ENCODE assay signal across 22 cellular contexts in genomic region chr1:32888134-32888533, GRCh38. TPM values are rescaled to one million over a fixed set of nuclear protein-coding genes. Genes with fewer than 3 reads are reported as not detected.
DNase-seq lines count a peak whose midpoint lies in the region; ATAC-seq and TF ChIP-seq lines count a peak whose summit lies in the region.
"Had no signal": no experiment of that assay in that cellular context is flagged by ENCODE, and none has a peak within 500 bp of the region (broad histone marks: within the 10 kb centered on the region; RNA-seq: fewer than 3 reads in every experiment).

No MANE protein-coding gene starts in this region.

- H3K4me1 ChIP-seq in right atrium auricular region (peaks cover 0 to 16% of the 10 kb centered on the region in 2 donors), osteoblast (ENCODE audit: insufficient read depth, low read length) (no peaks in the 10 kb centered on the region), aorta (ENCODE audit: control insufficient read depth in 1 of 2, insufficient read depth in 2 of 2, low read length in 2 of 2) (no peaks in the 10 kb centered on the region), suprapubic skin (peaks cover 23% of the 10 kb centered on the region)
- H3K4me1 ChIP-seq: Caco-2 had no signal

- no peaks in the 10 kb centered on the region for H3K79me2 ChIP-seq in osteoblast (ENCODE audit: insufficient read depth, low read length)

- no peak for TF ChIP-seq EP300 in suprapubic skin (IDR thresholded peaks at IDR 0.05)

- H4K20me1 ChIP-seq in osteoblast (ENCODE audit: insufficient read depth, low read length), result peaks cover 4% of the 10 kb centered on the region

- no peak overlapping the region for H3K4me2 ChIP-seq in osteoblast (ENCODE audit: insufficient read depth, low read length)
- H3K4me2 ChIP-seq: BLaER1 had no signal

- H3K4me3 Mint-ChIP-seq in effector memory CD8-positive, alpha-beta T cell, result no peak overlapping the region
- H3K4me3 Mint-ChIP-seq: B cell; CD4-positive, CD25-positive, alpha-beta regulatory T cell; CD8-positive, alpha-beta T cell; H9; HFFc6 had no signal

- DNase-seq in cardiac septum (ENCODE audit: low spot score), result peak; percentile 24
- DNase-seq in right atrium auricular region (ENCODE audit: low spot score), result no peak
- peak; percentile 80 for DNase-seq in osteoblast (ENCODE audit: insufficient read length, low spot score, missing footprints)
- DNase-seq in aorta, result peak; percentile 6 to 40
- no peak for DNase-seq in effector memory CD8-positive, alpha-beta T cell
- no peak for DNase-seq in suprapubic skin (ENCODE audit: low spot score in 2 of 2)
- DNase-seq: Caco-2; CD4-positive, CD25-positive, alpha-beta regulatory T cell; CD8-positive, alpha-beta T cell; DMS153; DND-41; GM23248; H9; HFFc6 had no signal

- WGBS in aorta, 2 donors, result 59 to 73% methylated on average over 3 of the region's 3 CpGs
- 87% methylated on average over 2 of the region's 3 CpGs for whole genome bisulfite sequencing in suprapubic skin

- no peak overlapping the region for H3K27ac ChIP-seq in right atrium auricular region
- H3K27ac ChIP-seq in cingulate gyrus (ENCODE audit: low read depth, low read length), result peak overlapping the region; percentile 19
- H3K27ac ChIP-seq in osteoblast (ENCODE audit: low read depth, low read length), result no peak overlapping the region
- H3K27ac ChIP-seq in aorta (ENCODE audit: low read depth in 1 of 2, low read length in 2 of 2), result no peak overlapping the region
- no peak overlapping the region for H3K27ac ChIP-seq in suprapubic skin
- H3K27ac ChIP-seq: 22Rv1, BLaER1, C4-2B, GM23248 had no signal

- no peak for ATAC-seq in aorta (ENCODE audit: low FRiP score)
- no peak for ATAC-seq in effector memory CD8-positive, alpha-beta T cell (replicated peaks)
- ATAC-seq in GM18858 (IDR thresholded peaks at IDR 0.05; ENCODE audit: unreplicated experiment), result no peak
- ATAC-seq: CD8-positive, alpha-beta T cell; HCT116 had no signal

- H3K27me3 ChIP-seq in right atrium auricular region (peaks cover 0 to 19% of the 10 kb centered on the region in 2 donors), osteoblast (ENCODE audit: insufficient read depth, low read length) (peaks cover 48% of the 10 kb centered on the region), aorta (ENCODE audit: control insufficient read depth in 1 of 2, insufficient read depth in 2 of 2, low read length in 1 of 2) (no peaks in the 10 kb centered on the region), suprapubic skin (peaks cover 49% of the 10 kb centered on the region)

- H3K36me3 ChIP-seq in right atrium auricular region (no peaks in the 10 kb centered on the region), osteoblast (ENCODE audit: insufficient read depth, low read length) (no peaks in the 10 kb centered on the region), aorta (ENCODE audit: control insufficient read depth in 1 of 2, insufficient read depth in 2 of 2, low read length in 1 of 2) (no peaks in the 10 kb centered on the region), suprapubic skin (no peaks in the 10 kb centered on the region)
- H3K36me3 ChIP-seq: BLaER1 had no signal

- intact Hi-C loops in cardiac septum (cut with DNase I) (loop anchor here (2.0 kb wide), 1 partner anchor 39 kb away; no protein-coding TSS in a partner anchor), aorta (cut with DNase I) (no loop called here)

- no peak overlapping the region for H3K4me3 ChIP-seq in right atrium auricular region
- H3K4me3 ChIP-seq in osteoblast (ENCODE audit: insufficient read depth, low read length), result no peak overlapping the region
- H3K4me3 ChIP-seq in aorta (ENCODE audit: low read length in 2 of 2), result no peak overlapping the region
- no peak overlapping the region for H3K4me3 ChIP-seq in suprapubic skin
- H3K4me3 ChIP-seq: BLaER1, GM23248 had no signal

- peaks cover 83 to 98% of the 10 kb centered on the region in 2 donors for H3K27me3 Mint-ChIP-seq in effector memory CD8-positive, alpha-beta T cell

- peaks cover 0 to 14% of the 10 kb centered on the region in 2 donors for H3K4me1 Mint-ChIP-seq in effector memory CD8-positive, alpha-beta T cell (ENCODE audit: low read depth in 2 of 2)

- no peak overlapping the region for H3K27ac Mint-ChIP-seq in effector memory CD8-positive, alpha-beta T cell
- H3K27ac Mint-ChIP-seq: B cell; CD4-positive, CD25-positive, alpha-beta regulatory T cell; CD8-positive, alpha-beta T cell; H9; HFFc6 had no signal

- TF ChIP-seq POLR2A in suprapubic skin (IDR thresholded peaks at IDR 0.05), result no peak

- H3K9me3 ChIP-seq in right atrium auricular region, result no peaks in the 10 kb centered on the region
- H3K9me3 ChIP-seq in osteoblast (ENCODE audit: low read depth, low read length), result no peaks in the 10 kb centered on the region
- no peaks in the 10 kb centered on the region for H3K9me3 ChIP-seq in aorta (ENCODE audit: control insufficient read depth, low read length)
- H3K9me3 ChIP-seq in suprapubic skin, result no peaks in the 10 kb centered on the region
- H3K9me3 ChIP-seq: BLaER1, Caco-2 had no signal

- TF ChIP-seq CTCF in right atrium auricular region (IDR thresholded peaks at IDR 0.05), result no peak
- no peak for TF ChIP-seq CTCF in osteoblast (IDR thresholded peaks at IDR 0.05; ENCODE audit: extremely low read depth, low read depth, low read length)
- TF ChIP-seq CTCF in suprapubic skin (IDR thresholded peaks at IDR 0.05), result no peak

- H3K36me3 Mint-ChIP-seq in effector memory CD8-positive, alpha-beta T cell (ENCODE audit: insufficient read depth), result no peaks in the 10 kb centered on the region
- H3K36me3 Mint-ChIP-seq: CD4-positive, CD25-positive, alpha-beta regulatory T cell; CD8-positive, alpha-beta T cell had no signal

- no peaks in the 10 kb centered on the region for H3K9me3 Mint-ChIP-seq in effector memory CD8-positive, alpha-beta T cell
- H3K9me3 Mint-ChIP-seq: CD8-positive, alpha-beta T cell had no signal

- no peak overlapping the region for H2AFZ ChIP-seq in osteoblast (ENCODE audit: low read length)
- H2AFZ ChIP-seq: GM23248 had no signal

RNA-seq across cellular contexts. Expression of gene HPCA, which starts 1.8 kb away (rescaled TPM):
- total RNA-seq in cardiac septum (not detected), right atrium auricular region (not detected), osteoblast (not detected in 2 replicates), aorta (under 1 TPM in 1 of 2 donors, not detected in 1; 0.51 TPM), suprapubic skin (not detected)
- polyA plus RNA-seq in aorta, result under 1 TPM in 1 of 2 donors, not detected in 1; 0.90 TPM
- total RNA-seq: B cell; Caco-2; CD4-positive, CD25-positive, alpha-beta regulatory T cell; CD8-positive, alpha-beta T cell; GM23248; H4 had no signal
- polyA plus RNA-seq: CD4-positive, CD25-positive, alpha-beta regulatory T cell; GM23248 had no signal

RNA-seq across cellular contexts. Expression of gene TMEM54, which starts 13.1 kb away (rescaled TPM):
- total RNA-seq in cardiac septum (17.0 TPM), right atrium auricular region (10 to 100 TPM in 1 of 2 donors, 1 to 10 TPM in 1; 4.7 to 37.9 TPM), osteoblast (16.5 and 22.4 TPM in 2 replicates), aorta (10 to 100 TPM; 21.1 to 23.8 TPM), suprapubic skin (100 to 1,000 TPM in 3 of 4 donors, 10 to 100 TPM in 1; 61.9 to 283 (median 228) TPM)
- 10 to 100 TPM; 25.3 to 77.5 TPM for polyA plus RNA-seq in aorta
- total RNA-seq: B cell; CD4-positive, CD25-positive, alpha-beta regulatory T cell; CD8-positive, alpha-beta T cell had no signal
- polyA plus RNA-seq: CD4-positive, CD25-positive, alpha-beta regulatory T cell had no signal

RNA-seq across cellular contexts. Expression of gene FNDC5, which starts 17.4 kb away (rescaled TPM):
- total RNA-seq in cardiac septum, result 18.7 TPM
- total RNA-seq in right atrium auricular region, result 100 to 1,000 TPM in 1 of 2 donors, 10 to 100 TPM in 1; 68.3 to 112 TPM
- 0.36 TPM in 1 of 2 replicates, not detected in the other for total RNA-seq in osteoblast
- total RNA-seq in aorta, result 10 to 100 TPM in 1 of 2 donors, 1 to 10 TPM in 1; 5.6 to 17.6 TPM
- polyA plus RNA-seq in aorta, result 10 to 100 TPM in 1 of 2 donors, 1 to 10 TPM in 1; 8.1 to 11.7 TPM
- total RNA-seq in suprapubic skin, result 1 to 10 TPM in 2 of 4 donors, under 1 TPM in 1, not detected in 1; 0.48 to 3.0 (median 1.6) TPM
- total RNA-seq: CD4-positive, CD25-positive, alpha-beta regulatory T cell; CD8-positive, alpha-beta T cell; GM23248 had no signal
- polyA plus RNA-seq: CD4-positive, CD25-positive, alpha-beta regulatory T cell had no signal

Comparison
In these comparisons a context has a peak if more than half of its experiments do, and no peak if none do; other contexts are left out.
1. DNase-seq: peak in cardiac septum (single experiment), osteoblast (single experiment) and aorta (2 of 2); none in right atrium auricular region (single experiment), effector memory CD8-positive, alpha-beta T cell (0 of 3) and suprapubic skin (0 of 2).